1 cellular context compared by ENCODE assay signal in genomic region chr16:86771506-86772230, GRCh38.
TF ChIP-seq lines count a peak whose summit lies in the region.

No MANE protein-coding gene starts in this region.

TF ChIP-seq in IMR-90, 13 proteins besides CTCF, POLR2A, EP300 and RAD21:
- TF ChIP-seq NFE2L2 (IDR thresholded peaks at IDR 0.05; ENCODE audit: low read depth, low read length): no peak
- TF ChIP-seq CEBPB (IDR thresholded peaks at IDR 0.05; ENCODE audit: low read depth, low read length): no peak
- no peak for TF ChIP-seq SMC3 (IDR thresholded peaks at IDR 0.05; ENCODE audit: low read depth, low read length)
- TF ChIP-seq MAFK (IDR thresholded peaks at IDR 0.05; ENCODE audit: low read depth, low read length): no peak
- TF ChIP-seq FOS (IDR thresholded peaks at IDR 0.05; ENCODE audit: low read depth, low read length): no peak
- no peak for TF ChIP-seq ELK1 (IDR thresholded peaks at IDR 0.05; ENCODE audit: borderline replicate concordance, low read depth, low read length)
- no peak for TF ChIP-seq MXI1 (IDR thresholded peaks at IDR 0.05; ENCODE audit: borderline replicate concordance, low read depth, low read length)
- TF ChIP-seq RCOR1 (IDR thresholded peaks at IDR 0.05; ENCODE audit: insufficient replicate concordance, low read length): no peak
- TF ChIP-seq BHLHE40 (IDR thresholded peaks at IDR 0.05; ENCODE audit: low read depth, low read length): no peak
- no peak for TF ChIP-seq MAZ (IDR thresholded peaks at IDR 0.05; ENCODE audit: borderline replicate concordance, low read depth, low read length)
- TF ChIP-seq USF2 (IDR thresholded peaks at IDR 0.05; ENCODE audit: low read depth, low read length): no peak
- TF ChIP-seq RFX5 (IDR thresholded peaks at IDR 0.05; ENCODE audit: low read depth, low read length): no peak
- no peak for TF ChIP-seq CHD1 (IDR thresholded peaks at IDR 0.05; ENCODE audit: low read depth, low read length)
